11 cellular contexts compared by ENCODE assay signal in the genomic region with DNA sequence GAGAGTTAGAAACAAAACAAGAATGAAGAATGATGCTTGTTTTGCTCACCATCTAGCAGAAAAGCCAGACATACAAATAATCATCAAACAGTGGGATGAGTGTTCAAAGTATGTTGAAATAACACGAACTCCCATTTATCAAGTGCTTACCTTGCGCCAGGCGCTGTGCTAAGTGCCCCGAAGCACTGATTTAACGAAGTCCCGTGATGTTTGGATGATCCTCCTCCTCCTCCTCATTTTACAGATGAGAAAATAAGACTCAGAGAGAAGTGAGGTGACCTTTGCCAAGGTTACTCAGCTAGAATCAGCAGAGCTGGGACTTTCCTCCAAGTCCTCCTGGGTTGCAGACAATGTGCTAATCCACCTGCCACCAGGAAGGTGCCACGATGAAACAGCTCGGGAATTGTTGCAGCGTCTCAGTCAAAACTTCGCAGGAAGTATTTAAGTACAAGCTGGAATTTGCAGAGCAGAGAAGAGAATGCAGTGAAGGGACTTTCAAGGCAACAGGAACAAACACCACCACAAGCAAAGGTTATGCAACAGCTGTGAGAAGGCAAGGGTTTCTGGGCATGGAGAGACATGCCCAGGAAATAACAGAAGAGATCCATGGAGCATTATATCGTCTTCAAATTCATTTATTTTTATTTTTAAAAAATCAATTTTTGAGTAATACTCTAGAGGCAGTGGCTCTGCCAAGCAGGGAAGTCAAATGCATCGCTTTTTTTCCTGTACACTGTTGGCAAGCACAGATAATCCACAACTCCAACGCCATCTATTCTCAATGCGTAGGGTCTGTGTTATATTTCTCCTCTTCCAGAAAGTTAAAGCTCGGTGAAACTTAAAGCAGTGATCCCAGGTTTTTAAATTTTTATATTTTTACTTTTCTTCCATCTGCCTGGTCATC. TPM values are rescaled to one million over a fixed set of nuclear protein-coding genes. Genes with fewer than 3 reads are reported as not detected.
A peak's percentile ranks its signal among the peaks of the same experiment; 100 is the strongest.
DNase-seq lines count a peak whose midpoint lies in the region; ATAC-seq, FAIRE-seq and TF ChIP-seq lines count a peak whose summit lies in the region.
"Had no signal": no experiment of that assay in that cellular context is flagged by ENCODE, and none has a peak within 500 bp of the region (broad histone marks: within the 10 kb centered on the region; RNA-seq: fewer than 3 reads in every experiment).

No MANE protein-coding gene starts in this region.

- H3K4me2 ChIP-seq in HepG2 (ENCODE audit: low read depth, low read length) = peak overlapping the region; percentile 93

- peak overlapping the region in 1 of 4 donors; percentile 21 for H3K4me3 ChIP-seq in adrenal gland
- peak overlapping the region; percentile 43 to 66 (median 66) for H3K4me3 ChIP-seq in HepG2 (replicated peaks in 1 of 3; ENCODE audit: insufficient read depth in 1 of 3, low read depth in 2 of 3, low read length in 3 of 3)
- H3K4me3 ChIP-seq: transverse colon had no signal

- peak in 1 of 2 experiments; percentile 79; a peak in 2 of 4 replicates for TF ChIP-seq EP300 in HepG2 (IDR thresholded peaks at IDR 0.05; ENCODE audit: low read depth in 2 of 2, low read length in 2 of 2)
- TF ChIP-seq EP300 in HepG2 (CRISPR knock-in tag; IDR thresholded peaks at IDR 0.05; ENCODE audit: borderline replicate concordance) = peak; percentile 72; the same call in 1 of the 2 replicates

- H3K27me3 Mint-ChIP-seq in stimulated activated naive CD8-positive, alpha-beta T cell treated with anti-CD3 and anti-CD28 coated beads, Interleukin-15, Interleukin-2, amounts not matched to agents 100 ng/mL and 50 ng/mL, for 24 hours = no peaks in the 10 kb centered on the region

- TF ChIP-seq CTCF in adrenal gland (IDR thresholded peaks at IDR 0.05) (no peak), HepG2 (CRISPR knock-in tag; IDR thresholded peaks at IDR 0.05) (no peak)

- peaks cover 12% of the 10 kb centered on the region for H3K4me1 Mint-ChIP-seq in stimulated activated naive CD8-positive, alpha-beta T cell treated with anti-CD3 and anti-CD28 coated beads, Interleukin-15, Interleukin-2, amounts not matched to agents 100 ng/mL and 50 ng/mL, for 24 hours (ENCODE audit: low read depth)

- H4K20me1 ChIP-seq in HepG2 (ENCODE audit: insufficient read depth, low read length) = peaks cover 7% of the 10 kb centered on the region; the same call in 1 of the 2 replicates

- in situ Hi-C loops in HepG2 (cut with HindIII; ENCODE audit: extremely low pct_ligation_motif_present, low pct_unique_long_range_greater_than_20kb) = no loop called here

- TF ChIP-seq RAD21 in HepG2 (CRISPR knock-in tag; IDR thresholded peaks at IDR 0.05) = no peak

- H3K4me1 ChIP-seq in adrenal gland (replicated peaks in 1 of 2) = peaks cover 19 to 28% of the 10 kb centered on the region in 2 donors
- H3K4me1 ChIP-seq in HepG2 (ENCODE audit: insufficient read depth, low read length) = peaks cover 88% of the 10 kb centered on the region

- no peak for DNase-seq in stimulated activated naive CD8-positive, alpha-beta T cell treated with anti-CD3 and anti-CD28 coated beads, Interleukin-15, Interleukin-2, amounts not matched to agents 100 U/mL and 50 U/mL, for 24 hours
- DNase-seq in adrenal gland = peak in 3 of 7 donors; percentile 46 to 55 (median 50)
- DNase-seq in HepG2 (ENCODE audit: low spot score) = peak; percentile 87
- DNase-seq in stimulated activated CD4-positive, alpha-beta T cell treated with anti-CD3 and anti-CD28 coated beads, Interleukin-15, amount 100 ng/mL, for 24 hours = no peak
- DNase-seq in OCI-M1 (lab: John Stamatoyannopoulos, UW) = no peak
- DNase-seq: activated CD4-positive, alpha-beta T cell treated with anti-CD3 and anti-CD28 coated beads for 48 hours; transverse colon had no signal

- TF ChIP-seq POLR2A in adrenal gland (IDR thresholded peaks at IDR 0.05) = no peak
- TF ChIP-seq POLR2A in HepG2 (IDR thresholded peaks at IDR 0.05; ENCODE audit: insufficient read depth in 1 of 2, low read depth in 2 of 2, low read length in 2 of 2) = peak; percentile 40 to 63; a peak in 3 of 4 replicates

- WGBS in adrenal gland, 4 donors = 36 to 45% (median 39%) methylated on average over 14 to 15 of the region's 15 CpGs
- 21% methylated on average over 15 of the region's 15 CpGs for WGBS in HepG2 (ENCODE audit: low lambda C conversion rate)

- no peaks in the 10 kb centered on the region for H3K36me3 ChIP-seq in adrenal gland (replicated peaks in 1 of 2)
- peaks cover 0 to under 1% of the 10 kb centered on the region in 2 experiments; a peak in 1 of 5 replicates for H3K36me3 ChIP-seq in HepG2 (replicated peaks in 1 of 2; ENCODE audit: control insufficient read depth in 1 of 2, insufficient read depth in 2 of 2, low read length in 2 of 2)
- H3K36me3 ChIP-seq: transverse colon had no signal

- H3K27ac ChIP-seq in adrenal gland (peak overlapping the region in 3 of 5 donors; percentile 15 to 64 (median 40)), HepG2 (ENCODE audit: extremely low read length, insufficient read depth, low read length) (peak overlapping the region; percentile 78)
- H3K27ac ChIP-seq: transverse colon had no signal

- H3K9ac ChIP-seq in HepG2 (ENCODE audit: insufficient read depth, low read depth, low read length) = peak overlapping the region; percentile 64

- FAIRE-seq in HepG2 (lab: Jason Lieb, UNC) = peak; percentile 78
- FAIRE-seq: endometrium had no signal

- H3K36me3 Mint-ChIP-seq in stimulated activated naive CD8-positive, alpha-beta T cell treated with anti-CD3 and anti-CD28 coated beads, Interleukin-15, Interleukin-2, amounts not matched to agents 100 ng/mL and 50 ng/mL, for 24 hours (ENCODE audit: low read depth) = no peaks in the 10 kb centered on the region

- TSS peak; percentile 95 for BruUV-seq in HepG2 (replicated peaks; lab: Mats Ljungman, UMichigan)

- no peak for ATAC-seq in stimulated activated naive CD8-positive, alpha-beta T cell treated with anti-CD3 and anti-CD28 coated beads, Interleukin-15, Interleukin-2, amounts not matched to agents 100 U/mL and 50 U/mL, for 24 hours
- ATAC-seq in HepG2 (peak; percentile 20), GM19023 (IDR thresholded peaks at IDR 0.05; ENCODE audit: unreplicated experiment) (no peak), GM19467 (IDR thresholded peaks at IDR 0.05; ENCODE audit: unreplicated experiment) (no peak)

- POLR2A ChIA-PET in HepG2 (lab: Yijun Ruan, JAX) = interaction anchor here (0.6 to 4.4 kb wide), 18 partner anchors 10 to 1157 kb away, joined by 3 to 40 read pairs (median 7); a partner anchor contains a TSS

- H3K79me2 ChIP-seq in HepG2 (ENCODE audit: insufficient read depth, low read length) = peaks cover 42% of the 10 kb centered on the region

- no peaks in the 10 kb centered on the region for H3K9me3 Mint-ChIP-seq in stimulated activated naive CD8-positive, alpha-beta T cell treated with anti-CD3 and anti-CD28 coated beads, Interleukin-15, Interleukin-2, amounts not matched to agents 100 ng/mL and 50 ng/mL, for 24 hours

- H3K27me3 ChIP-seq in adrenal gland (no peaks in the 10 kb centered on the region), HepG2 (ENCODE audit: control insufficient read depth in 1 of 2, insufficient read depth in 2 of 2, low read length in 2 of 2) (no peaks in the 10 kb centered on the region)
- H3K27me3 ChIP-seq: transverse colon had no signal

- H2AFZ ChIP-seq in HepG2 (ENCODE audit: low read length) = no peak overlapping the region

- CTCF ChIA-PET in HepG2 (lab: Yijun Ruan, JAX; ENCODE audit: low intra/inter-chr PET ratio, low total read pairs) = no interaction called here

- intact Hi-C loops in adrenal gland (cut with DNase I) = loop anchor here in 1 of 2 donors (10.0 kb wide), 1 partner anchor 164 kb away; a partner anchor contains a TSS
- intact Hi-C loops in HepG2 (cut with micrococcal nuclease; ENCODE audit: unreplicated experiment) = loop anchor here (5.0 to 10.0 kb wide), 2 partner anchors 36 to 154 kb away; a partner anchor contains a TSS

- peak overlapping the region; percentile 50 for H3K27ac Mint-ChIP-seq in stimulated activated naive CD8-positive, alpha-beta T cell treated with anti-CD3 and anti-CD28 coated beads, Interleukin-15, Interleukin-2, amounts not matched to agents 100 ng/mL and 50 ng/mL, for 24 hours

- no peaks in the 10 kb centered on the region for H3K9me3 ChIP-seq in adrenal gland (replicated peaks in 1 of 3)
- no peaks in the 10 kb centered on the region for H3K9me3 ChIP-seq in HepG2 (ENCODE audit: low read length)
- H3K9me3 ChIP-seq: transverse colon had no signal

- H3K4me3 Mint-ChIP-seq in stimulated activated naive CD8-positive, alpha-beta T cell treated with anti-CD3 and anti-CD28 coated beads, Interleukin-15, Interleukin-2, amounts not matched to agents 100 ng/mL and 50 ng/mL, for 24 hours = no peak overlapping the region

RNA-seq across cellular contexts. Expression of a gene that starts 11.1 kb away (rescaled TPM):
- total RNA-seq in adrenal gland = 1 to 10 TPM in 6 of 8 donors, not detected in 2; 1.5 to 5.7 (median 2.8) TPM
- polyA plus RNA-seq in adrenal gland = 10 to 100 TPM in 2 of 3 donors, 1 to 10 TPM in 1; 4.5 to 37.2 (median 14.3) TPM
- total RNA-seq in HepG2 (2016; rRNA removed; fragmentation: Illumina TruSeq; extraction: Trizol) = 0.52 TPM in 1 of 2 replicates, not detected in the other
- not detected in 2 replicates for total RNA-seq in HepG2 (2016; cell fraction: cytosol; rRNA removed; fragmentation: Illumina TruSeq; extraction: Trizol; ENCODE audit: low read depth)
- 0.36 and 0.48 TPM in 2 replicates for total RNA-seq in HepG2 (2016; cell fraction: insoluble cytoplasmic fraction; rRNA removed; fragmentation: Illumina TruSeq; extraction: Trizol)
- total RNA-seq in HepG2 (2016; cell fraction: membrane; rRNA removed; fragmentation: Illumina TruSeq; extraction: Trizol) = not detected in 2 replicates
- not detected in 2 replicates for total RNA-seq in HepG2 (2016; cell fraction: nucleus; rRNA removed; fragmentation: Illumina TruSeq; extraction: Trizol)
- polyA plus RNA-seq in HepG2 (2011; rRNA removed) = 0.35 and 0.51 TPM in 2 replicates
- polyA plus RNA-seq in HepG2 (2011; cell fraction: cytosol; rRNA removed) = not detected in 2 replicates
- 0.06 TPM in 1 of 2 replicates, not detected in the other for polyA plus RNA-seq in HepG2 (2011; cell fraction: nucleus; rRNA removed)
- polyA plus RNA-seq in HepG2 (2012) = 0.61 and 0.71 TPM in 2 replicates
- 0.25 TPM in 1 of 2 replicates, not detected in the other for polyA plus RNA-seq in HepG2 (2016; cell fraction: cytosol; fragmentation: Illumina TruSeq; extraction: Trizol; ENCODE audit: low read depth)
- not detected in 2 replicates for polyA plus RNA-seq in HepG2 (2016; cell fraction: insoluble cytoplasmic fraction; fragmentation: Illumina TruSeq; extraction: Trizol; ENCODE audit: low read depth)
- not detected in 2 replicates for polyA plus RNA-seq in HepG2 (2016; cell fraction: membrane; fragmentation: Illumina TruSeq; extraction: Trizol; ENCODE audit: low read depth)
- not detected in 2 replicates for polyA plus RNA-seq in HepG2 (2016; cell fraction: nucleus; fragmentation: Illumina TruSeq; extraction: Trizol; ENCODE audit: insufficient read depth, low read depth)
- 0.70 TPM in 1 of 2 replicates, not detected in the other for polyA minus RNA-seq in HepG2 (2011; rRNA and poly(A)+ RNA removed; ENCODE audit: low replicate concordance)
- not detected in 2 replicates for polyA minus RNA-seq in HepG2 (2011; cell fraction: cytosol; rRNA and poly(A)+ RNA removed)
- polyA minus RNA-seq in HepG2 (2011; cell fraction: nucleus; rRNA and poly(A)+ RNA removed) = not detected in 2 replicates

RNA-seq across cellular contexts. Expression of a gene that starts 13.5 kb away (rescaled TPM):
- 10 to 100 TPM in 7 of 8 donors, 1 to 10 TPM in 1; 9.5 to 18.1 (median 14.3) TPM for total RNA-seq in adrenal gland
- 10 to 100 TPM in 2 of 3 donors, 1 to 10 TPM in 1; 7.8 to 38.3 (median 32.1) TPM for polyA plus RNA-seq in adrenal gland
- 27.1 and 28.9 TPM in 2 replicates for total RNA-seq in HepG2 (2016; rRNA removed; fragmentation: Illumina TruSeq; extraction: Trizol)
- 5.2 and 8.2 TPM in 2 replicates for total RNA-seq in HepG2 (2016; cell fraction: cytosol; rRNA removed; fragmentation: Illumina TruSeq; extraction: Trizol; ENCODE audit: low read depth)
- total RNA-seq in HepG2 (2016; cell fraction: insoluble cytoplasmic fraction; rRNA removed; fragmentation: Illumina TruSeq; extraction: Trizol) = 25.6 and 28.4 TPM in 2 replicates
- 16.6 and 21.7 TPM in 2 replicates for total RNA-seq in HepG2 (2016; cell fraction: membrane; rRNA removed; fragmentation: Illumina TruSeq; extraction: Trizol)
- total RNA-seq in HepG2 (2016; cell fraction: nucleus; rRNA removed; fragmentation: Illumina TruSeq; extraction: Trizol) = 14.7 and 17.2 TPM in 2 replicates
- polyA plus RNA-seq in HepG2 (2011; rRNA removed) = 18.9 and 23.3 TPM in 2 replicates
- polyA plus RNA-seq in HepG2 (2011; cell fraction: cytosol; rRNA removed) = 19.3 and 25.5 TPM in 2 replicates
- polyA plus RNA-seq in HepG2 (2011; cell fraction: nucleus; rRNA removed) = 17.6 and 23.0 TPM in 2 replicates
- 20.2 and 20.5 TPM in 2 replicates for polyA plus RNA-seq in HepG2 (2012)
- 6.2 and 7.9 TPM in 2 replicates for polyA plus RNA-seq in HepG2 (2016; cell fraction: cytosol; fragmentation: Illumina TruSeq; extraction: Trizol; ENCODE audit: low read depth)
- polyA plus RNA-seq in HepG2 (2016; cell fraction: insoluble cytoplasmic fraction; fragmentation: Illumina TruSeq; extraction: Trizol; ENCODE audit: low read depth) = 28.7 and 30.6 TPM in 2 replicates
- 21.0 and 21.3 TPM in 2 replicates for polyA plus RNA-seq in HepG2 (2016; cell fraction: membrane; fragmentation: Illumina TruSeq; extraction: Trizol; ENCODE audit: low read depth)
- polyA plus RNA-seq in HepG2 (2016; cell fraction: nucleus; fragmentation: Illumina TruSeq; extraction: Trizol; ENCODE audit: insufficient read depth, low read depth) = 24.9 and 26.1 TPM in 2 replicates
- 0.26 and 16.8 TPM in 2 replicates for polyA minus RNA-seq in HepG2 (2011; rRNA and poly(A)+ RNA removed; ENCODE audit: low replicate concordance)
- 9.7 and 11.8 TPM in 2 replicates for polyA minus RNA-seq in HepG2 (2011; cell fraction: cytosol; rRNA and poly(A)+ RNA removed)
- 12.9 and 17.7 TPM in 2 replicates for polyA minus RNA-seq in HepG2 (2011; cell fraction: nucleus; rRNA and poly(A)+ RNA removed)

RNA-seq across cellular contexts. Expression of a gene that starts 34.7 kb away (rescaled TPM):
- total RNA-seq in adrenal gland (10 to 100 TPM in 2 of 8 donors, 1 to 10 TPM in 6; 4.5 to 37.8 (median 6.4) TPM), HepG2 (2016; rRNA removed; fragmentation: Illumina TruSeq; extraction: Trizol) (0.49 and 0.84 TPM in 2 replicates)
- polyA plus RNA-seq in adrenal gland (1 to 10 TPM; 3.4 to 4.3 (median 3.8) TPM), HepG2 (2011; rRNA removed) (0.12 and 0.30 TPM in 2 replicates)
- 0.35 and 0.51 TPM in 2 replicates for total RNA-seq in HepG2 (2016; cell fraction: cytosol; rRNA removed; fragmentation: Illumina TruSeq; extraction: Trizol; ENCODE audit: low read depth)
- total RNA-seq in HepG2 (2016; cell fraction: insoluble cytoplasmic fraction; rRNA removed; fragmentation: Illumina TruSeq; extraction: Trizol) = 0.13 and 0.39 TPM in 2 replicates
- 0.77 and 0.79 TPM in 2 replicates for total RNA-seq in HepG2 (2016; cell fraction: membrane; rRNA removed; fragmentation: Illumina TruSeq; extraction: Trizol)
- total RNA-seq in HepG2 (2016; cell fraction: nucleus; rRNA removed; fragmentation: Illumina TruSeq; extraction: Trizol) = 0.68 and 0.97 TPM in 2 replicates
- polyA plus RNA-seq in HepG2 (2011; cell fraction: cytosol; rRNA removed) = 0.24 and 0.50 TPM in 2 replicates
- polyA plus RNA-seq in HepG2 (2011; cell fraction: nucleus; rRNA removed) = 0.43 TPM in 2 replicates
- 0.16 TPM in 1 of 2 replicates, not detected in the other for polyA plus RNA-seq in HepG2 (2012)
- 0.34 and 0.45 TPM in 2 replicates for polyA plus RNA-seq in HepG2 (2016; cell fraction: cytosol; fragmentation: Illumina TruSeq; extraction: Trizol; ENCODE audit: low read depth)
- 0.56 and 0.64 TPM in 2 replicates for polyA plus RNA-seq in HepG2 (2016; cell fraction: insoluble cytoplasmic fraction; fragmentation: Illumina TruSeq; extraction: Trizol; ENCODE audit: low read depth)
- polyA plus RNA-seq in HepG2 (2016; cell fraction: membrane; fragmentation: Illumina TruSeq; extraction: Trizol; ENCODE audit: low read depth) = 0.62 and 0.69 TPM in 2 replicates
- polyA plus RNA-seq in HepG2 (2016; cell fraction: nucleus; fragmentation: Illumina TruSeq; extraction: Trizol; ENCODE audit: insufficient read depth, low read depth) = 1.0 and 1.6 TPM in 2 replicates
- 0.34 and 1.1 TPM in 2 replicates for polyA minus RNA-seq in HepG2 (2011; rRNA and poly(A)+ RNA removed; ENCODE audit: low replicate concordance)
- not detected in 2 replicates for polyA minus RNA-seq in HepG2 (2011; cell fraction: cytosol; rRNA and poly(A)+ RNA removed)
- polyA minus RNA-seq in HepG2 (2011; cell fraction: nucleus; rRNA and poly(A)+ RNA removed) = not detected in 2 replicates

RNA-seq across cellular contexts. Expression of a gene that starts 49.7 kb away (rescaled TPM):
- total RNA-seq in adrenal gland (100 to 1,000 TPM in 1 of 8 donors, 10 to 100 TPM in 7; 12.3 to 156 (median 43.8) TPM), HepG2 (2016; rRNA removed; fragmentation: Illumina TruSeq; extraction: Trizol) (4.2 and 7.8 TPM in 2 replicates)
- polyA plus RNA-seq in adrenal gland (10 to 100 TPM in 2 of 3 donors, 1 to 10 TPM in 1; 4.9 to 39.3 (median 19.1) TPM), HepG2 (2011; rRNA removed) (24.2 and 27.6 TPM in 2 replicates)
- 3.3 and 3.4 TPM in 2 replicates for total RNA-seq in HepG2 (2016; cell fraction: cytosol; rRNA removed; fragmentation: Illumina TruSeq; extraction: Trizol; ENCODE audit: low read depth)
- total RNA-seq in HepG2 (2016; cell fraction: insoluble cytoplasmic fraction; rRNA removed; fragmentation: Illumina TruSeq; extraction: Trizol) = 2.8 and 8.6 TPM in 2 replicates
- total RNA-seq in HepG2 (2016; cell fraction: membrane; rRNA removed; fragmentation: Illumina TruSeq; extraction: Trizol) = 3.2 and 3.5 TPM in 2 replicates
- 10.0 and 14.7 TPM in 2 replicates for total RNA-seq in HepG2 (2016; cell fraction: nucleus; rRNA removed; fragmentation: Illumina TruSeq; extraction: Trizol)
- polyA plus RNA-seq in HepG2 (2011; cell fraction: cytosol; rRNA removed) = 9.7 and 15.2 TPM in 2 replicates
- polyA plus RNA-seq in HepG2 (2011; cell fraction: nucleus; rRNA removed) = 96.1 and 124 TPM in 2 replicates
- 17.9 and 27.7 TPM in 2 replicates for polyA plus RNA-seq in HepG2 (2012)
- polyA plus RNA-seq in HepG2 (2016; cell fraction: cytosol; fragmentation: Illumina TruSeq; extraction: Trizol; ENCODE audit: low read depth) = 1.2 and 1.5 TPM in 2 replicates
- polyA plus RNA-seq in HepG2 (2016; cell fraction: insoluble cytoplasmic fraction; fragmentation: Illumina TruSeq; extraction: Trizol; ENCODE audit: low read depth) = 3.8 and 4.6 TPM in 2 replicates
- 2.0 and 3.1 TPM in 2 replicates for polyA plus RNA-seq in HepG2 (2016; cell fraction: membrane; fragmentation: Illumina TruSeq; extraction: Trizol; ENCODE audit: low read depth)
- 23.9 and 27.3 TPM in 2 replicates for polyA plus RNA-seq in HepG2 (2016; cell fraction: nucleus; fragmentation: Illumina TruSeq; extraction: Trizol; ENCODE audit: insufficient read depth, low read depth)
- 8.1 and 40.4 TPM in 2 replicates for polyA minus RNA-seq in HepG2 (2011; rRNA and poly(A)+ RNA removed; ENCODE audit: low replicate concordance)
- 12.8 and 13.5 TPM in 2 replicates for polyA minus RNA-seq in HepG2 (2011; cell fraction: cytosol; rRNA and poly(A)+ RNA removed)
- 26.5 and 30.6 TPM in 2 replicates for polyA minus RNA-seq in HepG2 (2011; cell fraction: nucleus; rRNA and poly(A)+ RNA removed)

Comparison
In these comparisons a context has a peak if more than half of its experiments do, and no peak if none do; other contexts are left out.
1. POLR2A ChIP-seq: peak in HepG2 (2 of 2); none in adrenal gland (0 of 2).